7 cellular contexts compared by ENCODE assay signal in genomic region chr22:18024956-18025720, GRCh38. TPM values are rescaled to one million over a fixed set of nuclear protein-coding genes. Genes with fewer than 3 reads are reported as not detected.
DNase-seq lines count a peak whose midpoint lies in the region; ATAC-seq and TF ChIP-seq lines count a peak whose summit lies in the region.

No MANE protein-coding gene starts in this region.

- no peak for DNase-seq in HFFc6
- peak; percentile 19 for DNase-seq in WERI-Rb-1
- no peak for DNase-seq in smooth muscle cell (lab: John Stamatoyannopoulos, UW; ENCODE audit: unreplicated experiment)
- no peak for DNase-seq in LoVo (ENCODE audit: low spot score)

- H3K4me2 ChIP-seq in smooth muscle cell = peak overlapping the region; percentile 100

- peaks cover 37% of the 10 kb centered on the region for H3K4me1 Mint-ChIP-seq in HFFc6 (ENCODE audit: low read depth)

- peak overlapping the region; percentile 24; the same call in 1 of the 2 replicates for H3K27ac Mint-ChIP-seq in HFFc6

- ATAC-seq in gastroesophageal sphincter = no peak
- no peak for ATAC-seq in GM18498 (IDR thresholded peaks at IDR 0.05; ENCODE audit: unreplicated experiment)
- no peak for ATAC-seq in HG02970 (IDR thresholded peaks at IDR 0.05; ENCODE audit: low FRiP score, unreplicated experiment)

- peak overlapping the region; percentile 94 for H2AFZ ChIP-seq in smooth muscle cell (ENCODE audit: low read depth)

- no peaks in the 10 kb centered on the region for H4K20me1 ChIP-seq in smooth muscle cell (ENCODE audit: low read depth)

- H3K27me3 Mint-ChIP-seq in HFFc6 (ENCODE audit: insufficient read depth) = peaks cover 3% of the 10 kb centered on the region; the same call in 1 of the 2 replicates

- no peaks in the 10 kb centered on the region for H3K36me3 ChIP-seq in WERI-Rb-1
- H3K36me3 ChIP-seq in gastroesophageal sphincter = no peaks in the 10 kb centered on the region
- no peaks in the 10 kb centered on the region for H3K36me3 ChIP-seq in smooth muscle cell (ENCODE audit: low read depth)

- TF ChIP-seq EP300 in gastroesophageal sphincter (IDR thresholded peaks at IDR 0.05) = no peak

- peak overlapping the region; percentile 47 for H3K4me3 ChIP-seq in WERI-Rb-1 (ENCODE audit: low read depth, low read length)
- peak overlapping the region in 1 of 2 donors; percentile 77 for H3K4me3 ChIP-seq in gastroesophageal sphincter
- H3K4me3 ChIP-seq in smooth muscle cell = peak overlapping the region; percentile 83

- H3K4me1 ChIP-seq in gastroesophageal sphincter (peaks cover 4 to 40% (median 4%) of the 10 kb centered on the region in 3 donors), smooth muscle cell (ENCODE audit: low read depth) (no peaks in the 10 kb centered on the region)

- WGBS in gastroesophageal sphincter (ENCODE audit: low coverage in 1 of 2), 2 donors = 49 to 55% methylated on average over 14 to 18 of the region's 21 CpGs
- WGBS in smooth muscle cell (ENCODE audit: low lambda C conversion rate) = 63% methylated on average over 21 of the region's 21 CpGs

- peak overlapping the region; percentile 88 for H3K4me3 Mint-ChIP-seq in HFFc6

- no peak for TF ChIP-seq POLR2A in gastroesophageal sphincter (IDR thresholded peaks at IDR 0.05)

- H3K27me3 ChIP-seq in WERI-Rb-1 (ENCODE audit: insufficient read depth, low read depth, severe bottlenecking) = no peaks in the 10 kb centered on the region
- no peaks in the 10 kb centered on the region for H3K27me3 ChIP-seq in gastroesophageal sphincter
- H3K27me3 ChIP-seq in smooth muscle cell (ENCODE audit: low read depth) = peaks cover 8% of the 10 kb centered on the region

- H3K9me3 Mint-ChIP-seq in HFFc6 = no peaks in the 10 kb centered on the region

- TF ChIP-seq CTCF in HFFc6 (IDR thresholded peaks at IDR 0.05) = no peak
- TF ChIP-seq CTCF in WERI-Rb-1 (IDR thresholded peaks at IDR 0.05; ENCODE audit: low read depth, low read length) = no peak
- TF ChIP-seq CTCF in gastroesophageal sphincter (IDR thresholded peaks at IDR 0.05) = no peak
- TF ChIP-seq CTCF in smooth muscle cell (IDR thresholded peaks at IDR 0.05; ENCODE audit: borderline replicate concordance, insufficient read depth, poor library complexity, severe bottlenecking) = no peak

- H3K36me3 Mint-ChIP-seq in HFFc6 (ENCODE audit: low read depth) = no peaks in the 10 kb centered on the region

- no peaks in the 10 kb centered on the region for H3F3A ChIP-seq in smooth muscle cell (ENCODE audit: low read depth)

- H3K27ac ChIP-seq in WERI-Rb-1 (no peak overlapping the region), gastroesophageal sphincter (peak overlapping the region in 3 of 4 donors; percentile 88 to 93 (median 90)), smooth muscle cell (ENCODE audit: low read depth) (no peak overlapping the region)

- H3K9ac ChIP-seq in smooth muscle cell (ENCODE audit: low read depth) = no peak overlapping the region

- H3K9me3 ChIP-seq in WERI-Rb-1 (ENCODE audit: severe bottlenecking) (no peaks in the 10 kb centered on the region), gastroesophageal sphincter (no peaks in the 10 kb centered on the region), smooth muscle cell (replicated peaks; ENCODE audit: low read depth) (no peaks in the 10 kb centered on the region)

- no peaks in the 10 kb centered on the region for H3K79me2 ChIP-seq in smooth muscle cell (ENCODE audit: low read depth)

RNA-seq across cellular contexts. Expression of gene MICAL3, which starts 0.8 kb away (rescaled TPM):
- total RNA-seq in HFFc6 (2021; fragmentation: NEBNext Ultra II Directional; extraction: Animal tissue kit (Norgen Biotek cat#: 25700)) = 10 to 100 TPM; 38.6 to 44.1 (median 39.7) TPM
- total RNA-seq in gastroesophageal sphincter (100 to 1,000 TPM in 1 of 4 donors, 10 to 100 TPM in 3; 37.3 to 120 (median 51.5) TPM), smooth muscle cell (15.4 and 28.6 TPM in 2 replicates)
- polyA plus RNA-seq in smooth muscle cell = 3.1 and 9.5 TPM in 2 replicates

RNA-seq across cellular contexts. Expression of gene PEX26, which starts 52.7 kb away (rescaled TPM):
- 10 to 100 TPM; 38.9 to 49.8 (median 43.5) TPM for total RNA-seq in HFFc6 (2021; fragmentation: NEBNext Ultra II Directional; extraction: Animal tissue kit (Norgen Biotek cat#: 25700))
- total RNA-seq in gastroesophageal sphincter (10 to 100 TPM; 19.5 to 34.9 (median 27.4) TPM), smooth muscle cell (15.3 and 15.6 TPM in 2 replicates)
- polyA plus RNA-seq in smooth muscle cell = 2.4 and 4.3 TPM in 2 replicates

Comparison
In these comparisons a context has a peak if more than half of its experiments do, and no peak if none do; other contexts are left out.
1. H3K27ac ChIP-seq: peak in gastroesophageal sphincter (3 of 4); none in WERI-Rb-1 (single experiment) and smooth muscle cell (single experiment).